Comparison of ENCODE assay signal across 10 cellular contexts in genomic region chr11:64760759-64761417, GRCh38. TPM values are rescaled to one million over a fixed set of nuclear protein-coding genes. Genes with fewer than 3 reads are reported as not detected.
A peak's percentile ranks its signal among the peaks of the same experiment; 100 is the strongest.
DNase-seq lines count a peak whose midpoint lies in the region; ATAC-seq, FAIRE-seq and TF ChIP-seq lines count a peak whose summit lies in the region.
"Had no signal": no experiment of that assay in that cellular context is flagged by ENCODE, and none has a peak within 500 bp of the region (broad histone marks: within the 10 kb centered on the region; RNA-seq: fewer than 3 reads in every experiment).

No MANE protein-coding gene starts in this region.

- WGBS in esophagus squamous epithelium, 2 donors: 60 to 62% methylated on average over 6 to 7 of the region's 7 CpGs
- WGBS in sigmoid colon, 2 donors: 64 to 66% methylated on average over 7 of the region's 7 CpGs
- WGBS in small intestine, 3 donors: 55 to 62% (median 57%) methylated on average over 7 of the region's 7 CpGs

- no peaks in the 10 kb centered on the region for H3K9me3 Mint-ChIP-seq in T-cell

- TF ChIP-seq CTCF in esophagus squamous epithelium (IDR thresholded peaks at IDR 0.05) (no peak), sigmoid colon (IDR thresholded peaks at IDR 0.05) (no peak)

- peaks cover 66 to 76% (median 74%) of the 10 kb centered on the region in 3 donors for H3K4me1 Mint-ChIP-seq in T-cell

- CTCF ChIA-PET in T-cell (lab: Charles Lee): interaction anchor here (0.6 to 1.3 kb wide), 4 partner anchors 10 to 90 kb away, joined by 3 to 7 read pairs (median 4); no protein-coding TSS in a partner anchor

- no peak for TF ChIP-seq POLR2A in esophagus squamous epithelium (IDR thresholded peaks at IDR 0.05)
- no peak for TF ChIP-seq POLR2A in sigmoid colon (IDR thresholded peaks at IDR 0.05)

- H3K27me3 ChIP-seq in H7 (ENCODE audit: control insufficient read depth, insufficient read depth, low read length) (no peaks in the 10 kb centered on the region), esophagus squamous epithelium (no peaks in the 10 kb centered on the region), sigmoid colon (no peaks in the 10 kb centered on the region), small intestine (ENCODE audit: control insufficient read depth in 2 of 2, insufficient read depth in 2 of 2, low read length in 2 of 2) (no peaks in the 10 kb centered on the region)

- H3K4me1 ChIP-seq in esophagus squamous epithelium (peaks cover 25 to 75% (median 55%) of the 10 kb centered on the region in 3 donors), sigmoid colon (peaks cover 0 to 78% (median 71%) of the 10 kb centered on the region in 4 donors), small intestine (ENCODE audit: control insufficient read depth in 2 of 2, insufficient read depth in 1 of 2, low read depth in 1 of 2, low read length in 1 of 2) (peaks cover 0 to 2% of the 10 kb centered on the region in 2 donors)

- H3K9me3 ChIP-seq in esophagus squamous epithelium: no peaks in the 10 kb centered on the region
- H3K9me3 ChIP-seq in sigmoid colon: no peaks in the 10 kb centered on the region
- H3K9me3 ChIP-seq in small intestine (ENCODE audit: control insufficient read depth, low read depth): no peaks in the 10 kb centered on the region

- POLR2A ChIA-PET in T-cell (lab: Charles Lee): interaction anchor here (0.6 to 2.0 kb wide), 10 partner anchors 12 to 699 kb away, joined by 3 to 11 read pairs (median 3); no protein-coding TSS in a partner anchor

- no peak for FAIRE-seq in small intestine (lab: Jason Lieb, UNC)

- H3K27ac Mint-ChIP-seq in T-cell: peak overlapping the region; percentile 88 to 93

- intact Hi-C loops in esophagus squamous epithelium (cut with DNase I) (no loop called here), sigmoid colon (cut with DNase I) (no loop called here)

- peaks cover 15% of the 10 kb centered on the region for H3K36me3 ChIP-seq in H7 (replicated peaks; ENCODE audit: control insufficient read depth, insufficient read depth, low read length)
- peaks cover 22 to 39% (median 29%) of the 10 kb centered on the region in 3 donors for H3K36me3 ChIP-seq in esophagus squamous epithelium
- peaks cover 16 to 30% (median 25%) of the 10 kb centered on the region in 4 donors for H3K36me3 ChIP-seq in sigmoid colon
- H3K36me3 ChIP-seq in small intestine (ENCODE audit: control insufficient read depth in 2 of 2, insufficient read depth in 2 of 2, low read length in 2 of 2): peaks cover 4 to 11% of the 10 kb centered on the region in 2 donors

- ATAC-seq in T-cell (replicated peaks in 1 of 4) (no peak), GM21786 (IDR thresholded peaks at IDR 0.05; ENCODE audit: unreplicated experiment) (no peak)

- TF ChIP-seq EP300 in sigmoid colon (IDR thresholded peaks at IDR 0.05): no peak

- H3K4me3 Mint-ChIP-seq in T-cell: peak overlapping the region in 2 of 3 donors; percentile 21 to 86

- H3K27ac ChIP-seq in esophagus squamous epithelium: peak overlapping the region in 3 of 4 donors; percentile 47 to 85 (median 82)
- peak overlapping the region; percentile 81 to 88 (median 84) for H3K27ac ChIP-seq in sigmoid colon
- H3K27ac ChIP-seq in small intestine (ENCODE audit: low read depth in 1 of 2, low read length in 1 of 2): peak overlapping the region in 1 of 2 donors; percentile 24

- peaks cover 34% of the 10 kb centered on the region for H3K36me3 Mint-ChIP-seq in T-cell

- H3K4me3 ChIP-seq in H7 (ENCODE audit: insufficient read depth, low read depth, low read length) (no peak overlapping the region), esophagus squamous epithelium (no peak overlapping the region), sigmoid colon (no peak overlapping the region), small intestine (ENCODE audit: low read depth in 1 of 2, low read length in 2 of 2) (no peak overlapping the region)

- no peaks in the 10 kb centered on the region for H3K27me3 Mint-ChIP-seq in T-cell

- peak; percentile 46 for DNase-seq in H7
- no peak for DNase-seq in T-cell
- no peak for DNase-seq in esophagus squamous epithelium (lab: John Stamatoyannopoulos, UW)
- peak; percentile 66 for DNase-seq in sigmoid colon
- no peak for DNase-seq in Ammon's horn (ENCODE audit: low spot score)
- DNase-seq in small intestine: no peak
- no peak for DNase-seq in NCI-H2196 (lab: John Stamatoyannopoulos, UW; ENCODE audit: unreplicated experiment)
- DNase-seq: NCI-H446 treated with DMSO at 0.1 percent for 48 hours; stimulated activated naive CD4-positive, alpha-beta T cell treated with Interleukin-2 at 50 U/mL for 16 hours had no signal

RNA-seq across cellular contexts. Expression of gene PYGM, which starts 1.1 kb away (rescaled TPM):
- total RNA-seq in H7 (2014; rRNA removed; shearing (Covaris generic)): 2.9 and 6.4 TPM in 2 replicates
- total RNA-seq in T-cell: 10 to 100 TPM in 1 of 5 donors, 1 to 10 TPM in 4; 7.4 to 34.7 (median 8.5) TPM
- under 1 TPM; 0.27 to 0.95 (median 0.39) TPM for total RNA-seq in esophagus squamous epithelium
- 10 to 100 TPM; 10.5 to 42.1 (median 27.1) TPM for total RNA-seq in sigmoid colon
- 1 to 10 TPM in 2 of 3 donors, under 1 TPM in 1; 0.23 to 2.1 (median 1.8) TPM for polyA plus RNA-seq in sigmoid colon
- polyA plus RNA-seq in small intestine: 1 to 10 TPM in 2 of 3 donors, under 1 TPM in 1; 0.54 to 1.5 (median 1.1) TPM

RNA-seq across cellular contexts. Expression of gene RASGRP2, which starts 16.9 kb away (rescaled TPM):
- 9.2 and 12.3 TPM in 2 replicates for total RNA-seq in H7 (2014; rRNA removed; shearing (Covaris generic))
- total RNA-seq in T-cell (100 to 1,000 TPM; 574 to 767 (median 656) TPM), esophagus squamous epithelium (10 to 100 TPM in 1 of 4 donors, 1 to 10 TPM in 3; 2.6 to 13.2 (median 4.9) TPM), sigmoid colon (10 to 100 TPM; 26.7 to 77.0 (median 27.8) TPM)
- polyA plus RNA-seq in sigmoid colon (100 to 1,000 TPM in 1 of 3 donors, 1 to 10 TPM in 2; 2.1 to 101 (median 4.8) TPM), small intestine (10 to 100 TPM in 1 of 3 donors, 1 to 10 TPM in 2; 2.9 to 14.6 (median 4.6) TPM)

RNA-seq across cellular contexts. Expression of gene SF1, which starts 17.5 kb away (rescaled TPM):
- 66.5 and 80.0 TPM in 2 replicates for total RNA-seq in H7 (2014; rRNA removed; shearing (Covaris generic))
- total RNA-seq in T-cell (1,000 to 10,000 TPM in 2 of 5 donors, 100 to 1,000 TPM in 3; 670 to 1,510 (median 732) TPM), esophagus squamous epithelium (100 to 1,000 TPM; 136 to 292 (median 223) TPM), sigmoid colon (100 to 1,000 TPM; 185 to 381 (median 294) TPM)
- polyA plus RNA-seq in sigmoid colon (100 to 1,000 TPM in 1 of 3 donors, 10 to 100 TPM in 2; 36.5 to 126 (median 43.2) TPM), small intestine (10 to 100 TPM; 69.8 to 90.3 (median 76.7) TPM)

RNA-seq across cellular contexts. Expression of gene NRXN2, which starts 37.9 kb away (rescaled TPM):
- 0.85 and 1.9 TPM in 2 replicates for total RNA-seq in H7 (2014; rRNA removed; shearing (Covaris generic))
- total RNA-seq in T-cell: under 1 TPM in 3 of 5 donors, not detected in 2; 0.43 to 0.70 (median 0.47) TPM
- total RNA-seq in esophagus squamous epithelium: under 1 TPM in 1 of 4 donors, not detected in 3; 0.38 TPM
- total RNA-seq in sigmoid colon: 10 to 100 TPM in 2 of 4 donors, 1 to 10 TPM in 2; 6.8 to 20.5 (median 13.7) TPM
- 1 to 10 TPM in 2 of 3 donors, under 1 TPM in 1; 0.23 to 4.9 (median 3.0) TPM for polyA plus RNA-seq in sigmoid colon
- polyA plus RNA-seq in small intestine: 1 to 10 TPM in 2 of 3 donors, under 1 TPM in 1; 0.45 to 4.4 (median 1.1) TPM

RNA-seq across cellular contexts. Expression of gene MAP4K2, which starts 42.1 kb away (rescaled TPM):
- total RNA-seq in H7 (2014; rRNA removed; shearing (Covaris generic)): 24.5 and 29.7 TPM in 2 replicates
- total RNA-seq in T-cell (100 to 1,000 TPM in 3 of 5 donors, 10 to 100 TPM in 2; 80.9 to 131 (median 102) TPM), esophagus squamous epithelium (1 to 10 TPM; 3.6 to 9.0 (median 6.1) TPM), sigmoid colon (10 to 100 TPM; 11.5 to 23.5 (median 16.6) TPM)
- polyA plus RNA-seq in sigmoid colon (10 to 100 TPM in 2 of 3 donors, 1 to 10 TPM in 1; 9.0 to 19.8 (median 11.1) TPM), small intestine (10 to 100 TPM in 1 of 3 donors, 1 to 10 TPM in 2; 9.2 to 13.6 (median 9.7) TPM)

Comparison
In these comparisons a context has a peak if more than half of its experiments do, and no peak if none do; other contexts are left out.
1. DNase-seq: peak in H7 (single experiment) and sigmoid colon (single experiment); none in T-cell (0 of 34), esophagus squamous epithelium (single experiment), Ammon's horn (single experiment), small intestine (single experiment) and NCI-H2196 (single experiment).
2. RNA of gene RASGRP2, which starts 16.9 kb away (total RNA-seq): 574 to 767 TPM in T-cell; 26.7 to 77.0 TPM in sigmoid colon, 9.2 to 12.3 TPM in H7 and 2.6 to 13.2 TPM in esophagus squamous epithelium; every median in the first group is over 4 times any median in the second.